ENCODE assay signal across 9 cellular contexts in the genomic region with DNA sequence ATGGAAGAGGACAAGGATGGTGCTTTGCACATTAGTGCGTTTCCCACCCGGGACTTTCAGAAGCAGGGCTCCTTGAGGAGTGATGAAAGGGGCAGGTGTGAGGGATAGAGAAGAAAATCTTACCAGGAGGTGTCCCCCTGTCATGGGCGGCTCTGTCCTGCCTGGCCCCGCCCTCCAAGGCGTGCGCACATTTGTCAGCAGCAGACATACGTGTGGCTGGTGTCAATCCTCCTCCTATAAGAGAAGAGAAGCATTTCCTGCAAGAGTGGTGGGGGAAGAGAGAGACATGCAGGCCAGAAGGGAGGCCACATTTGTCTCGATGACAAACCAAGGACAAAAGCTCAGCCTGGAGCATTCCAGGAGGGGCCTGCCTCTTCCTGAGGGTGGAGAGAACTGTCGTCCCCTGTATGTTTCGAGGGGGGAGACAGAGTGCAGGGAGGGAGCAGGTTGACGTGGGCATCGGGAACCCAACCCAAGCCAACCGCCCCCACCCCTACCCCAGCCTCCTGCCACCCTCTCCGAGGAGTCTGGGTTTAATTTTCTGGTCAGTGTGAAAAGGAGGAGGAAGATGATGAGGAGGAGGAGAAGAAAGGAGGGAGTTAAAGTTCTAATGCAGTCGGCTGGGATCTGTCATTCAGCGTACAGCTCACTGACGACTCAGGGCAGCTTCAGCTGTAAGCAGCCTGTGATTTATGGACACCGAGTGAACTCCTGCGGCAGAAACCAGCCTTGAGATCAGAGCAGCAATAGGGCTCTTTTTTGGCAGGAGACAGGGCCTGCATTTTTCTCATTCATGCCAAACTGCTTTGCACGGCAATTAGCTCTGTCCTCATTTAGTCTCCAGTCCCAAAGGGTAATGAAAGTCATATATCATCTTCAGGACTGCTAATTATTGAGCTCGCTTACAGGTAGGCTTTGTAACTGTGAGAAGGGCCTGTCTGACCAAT. TPM values are rescaled to one million over a fixed set of nuclear protein-coding genes. Genes with fewer than 3 reads are reported as not detected.
A peak's percentile ranks its signal among the peaks of the same experiment; 100 is the strongest.
DNase-seq lines count a peak whose midpoint lies in the region; FAIRE-seq and TF ChIP-seq lines count a peak whose summit lies in the region.
"Had no signal": no experiment of that assay in that cellular context is flagged by ENCODE, and none has a peak within 500 bp of the region (broad histone marks: within the 10 kb centered on the region; RNA-seq: fewer than 3 reads in every experiment).

No MANE protein-coding gene starts in this region.

- no peaks in the 10 kb centered on the region for H3K36me3 Mint-ChIP-seq in Calu3 (ENCODE audit: insufficient read depth, unreplicated experiment)

- WGBS in suprapubic skin = 29% methylated on average over 21 of the region's 21 CpGs

- H3K9me3 Mint-ChIP-seq in Calu3 (ENCODE audit: low read depth, unreplicated experiment) = no peaks in the 10 kb centered on the region

- no peaks in the 10 kb centered on the region for H3K9me3 ChIP-seq in keratinocyte (ENCODE audit: control insufficient read depth, low read depth, low read length)
- H3K9me3 ChIP-seq in suprapubic skin = no peaks in the 10 kb centered on the region

- H3K27me3 Mint-ChIP-seq in Calu3 (ENCODE audit: unreplicated experiment) = peaks cover 43% of the 10 kb centered on the region

- H3K4me3 Mint-ChIP-seq in Calu3 (ENCODE audit: low read depth, unreplicated experiment) = no peak overlapping the region

- TF ChIP-seq CTCF in keratinocyte (optimal IDR thresholded peaks at IDR 0.05 in 1 of 3, IDR thresholded peaks at IDR 0.05 in 1 of 3, conservative IDR thresholded peaks at IDR 0.05 in 1 of 3; ENCODE audit: extremely low read depth in 1 of 3, insufficient read depth in 2 of 3, low read length in 3 of 3) (peak in 1 of 3 experiments; percentile 16), suprapubic skin (IDR thresholded peaks at IDR 0.05) (no peak), Calu3 (IDR thresholded peaks at IDR 0.05; ENCODE audit: unreplicated experiment) (no peak)

- peaks cover 7% of the 10 kb centered on the region for H3K27me3 ChIP-seq in keratinocyte (ENCODE audit: control insufficient read depth, extremely low read depth, insufficient read depth, low read length)
- H3K27me3 ChIP-seq in suprapubic skin = peaks cover 9% of the 10 kb centered on the region

- peak overlapping the region; percentile 60 for H2AFZ ChIP-seq in keratinocyte (ENCODE audit: control insufficient read depth, low read length)

- TF ChIP-seq EP300 in suprapubic skin (IDR thresholded peaks at IDR 0.05) = no peak

- BruUV-seq in Calu3 (replicated peaks; lab: Mats Ljungman, UMichigan) = no TSS peak

- no peaks in the 10 kb centered on the region for H3K9me1 ChIP-seq in keratinocyte (ENCODE audit: control insufficient read depth, extremely low read depth, insufficient read depth, low read length)

- DNase-seq in NCI-H1417 treated with DMSO at 0.1 percent for 48 hours (lab: John Stamatoyannopoulos, UW) (peak; percentile 41), cerebellar cortex (ENCODE audit: low spot score) (peak; percentile 11), keratinocyte (ENCODE audit: low read depth, low spot score) (no peak), suprapubic skin (ENCODE audit: low spot score in 2 of 2) (peak in 1 of 2 donors; percentile 52), Calu3 (no peak), NCI-H2107 (lab: John Stamatoyannopoulos, UW) (no peak), HPDE6-E6E7 (ENCODE audit: extremely low spot score) (no peak)

- no peaks in the 10 kb centered on the region for H3K4me1 Mint-ChIP-seq in Calu3 (ENCODE audit: low read depth, unreplicated experiment)

- H3K9ac ChIP-seq in keratinocyte (ENCODE audit: control insufficient read depth, extremely low read depth, insufficient read depth, low read length) = no peak overlapping the region

- dilution Hi-C loops in keratinocyte (cut with MboI; ENCODE audit: extremely low pct_ligation_motif_present, low sequenced_read_pairs) = no loop called here

- no peaks in the 10 kb centered on the region for H3K79me2 ChIP-seq in keratinocyte (ENCODE audit: control insufficient read depth, insufficient read depth, low read length)

- H3K4me1 ChIP-seq in keratinocyte (ENCODE audit: control insufficient read depth, extremely low read depth, insufficient read depth, low read length) = peaks cover 10% of the 10 kb centered on the region
- H3K4me1 ChIP-seq in suprapubic skin = peaks cover 17% of the 10 kb centered on the region

- H3K4me2 ChIP-seq in keratinocyte (ENCODE audit: control insufficient read depth, extremely low read depth, insufficient read depth, low read depth, low read length) = peak overlapping the region; percentile 46

- H4K20me1 ChIP-seq in keratinocyte (ENCODE audit: control insufficient read depth, extremely low read depth, insufficient read depth, low read length) = no peaks in the 10 kb centered on the region

- H3K27ac Mint-ChIP-seq in Calu3 (ENCODE audit: unreplicated experiment) = no peak overlapping the region

- peak; percentile 17 for FAIRE-seq in keratinocyte (lab: Jason Lieb, UNC)

- H3K36me3 ChIP-seq in keratinocyte (ENCODE audit: control insufficient read depth in 2 of 2, extremely low read depth in 1 of 2, insufficient read depth in 2 of 2, low read length in 2 of 2) = no peaks in the 10 kb centered on the region
- no peaks in the 10 kb centered on the region for H3K36me3 ChIP-seq in suprapubic skin

- intact Hi-C loops in Calu3 (cut with micrococcal nuclease; ENCODE audit: unreplicated experiment) = no loop called here

- TF ChIP-seq POLR2A in suprapubic skin (IDR thresholded peaks at IDR 0.05) = no peak

- peak overlapping the region in 1 of 3 experiments; percentile 2 for H3K4me3 ChIP-seq in keratinocyte (ENCODE audit: control insufficient read depth in 2 of 3, extremely low read depth in 1 of 3, insufficient read depth in 2 of 3, low read depth in 1 of 3, low read length in 3 of 3)
- H3K4me3 ChIP-seq in suprapubic skin = peak overlapping the region; percentile 10
- H3K4me3 ChIP-seq: skin epidermis had no signal

- CTCF ChIA-PET in Calu3 (lab: Charles Lee) = interaction anchor here (0.7 to 1.3 kb wide), 3 partner anchors 9 to 296 kb away, joined by 3 to 5 read pairs (median 4); no protein-coding TSS in a partner anchor

- H3K27ac ChIP-seq in keratinocyte (ENCODE audit: control insufficient read depth, insufficient read depth, low read length) (no peak overlapping the region), suprapubic skin (peak overlapping the region; percentile 56)
- H3K27ac ChIP-seq: VCaP had no signal

RNA-seq across cellular contexts. Expression of gene COMTD1, which starts 47.7 kb away (rescaled TPM):
- 6.2 to 12.8 TPM (median 6.8 TPM) in 3 replicates for polyA plus RNA-seq in keratinocyte
- polyA plus RNA-seq in keratinocyte (2011; ENCODE audit: low read depth) = 3.6 TPM
- 3.3 and 10.8 TPM in 2 replicates for polyA plus RNA-seq in keratinocyte (2011; cell fraction: cytosol; rRNA removed)
- 13.0 and 17.2 TPM in 2 replicates for polyA plus RNA-seq in keratinocyte (2011; cell fraction: nucleus; rRNA removed)
- polyA plus RNA-seq in keratinocyte (2012; ENCODE audit: low replicate concordance) = 15.8 and 18.5 TPM in 2 replicates
- polyA minus RNA-seq in keratinocyte = 1.1 to 1.4 TPM (median 1.2 TPM) in 3 replicates
- polyA minus RNA-seq in keratinocyte (2011; cell fraction: cytosol; rRNA and poly(A)+ RNA removed) = 20.5 TPM
- polyA minus RNA-seq in keratinocyte (2011; cell fraction: nucleus; rRNA and poly(A)+ RNA removed) = 4.1 and 5.7 TPM in 2 replicates
- total RNA-seq in suprapubic skin (10 to 100 TPM; 32.4 to 69.8 (median 46.7) TPM), Calu3 (2022) (52.4 and 67.6 TPM in 2 replicates)

Comparison
In these comparisons a context has a peak if more than half of its experiments do, and no peak if none do; other contexts are left out.
1. DNase-seq: peak in NCI-H1417 treated with DMSO at 0.1 percent for 48 hours (single experiment) and cerebellar cortex (single experiment); none in keratinocyte (single experiment), Calu3 (single experiment), NCI-H2107 (single experiment) and HPDE6-E6E7 (single experiment).